ENCODE assay signal across 34 cellular contexts in genomic region chr3:68808563-68808962, GRCh38.
"Had no signal": no experiment of that assay in that cellular context is flagged by ENCODE, and none has a peak within 500 bp of the region (broad histone marks: within the 10 kb centered on the region; RNA-seq: fewer than 3 reads in every experiment).

No MANE protein-coding gene starts in this region.

- H3K27me3 ChIP-seq: MG63 had no signal

- H3K4me3 ChIP-seq: MG63 had no signal

- H3K9me3 ChIP-seq: MG63 had no signal

- H3K36me3 ChIP-seq: MG63 had no signal

- DNase-seq: Karpas-422, Kasumi-1, MG63, MM.1S, MV-4-11, NCI-H1048, NCI-H1092, NCI-H1092 treated with DMSO at 0.1 percent for 48 hours, NCI-H1105, NCI-H1105 treated with DMSO at 0.1 percent for 48 hours, NCI-H1417, NCI-H1417 treated with DMSO at 0.1 percent for 48 hours, NCI-H1436, NCI-H1436 treated with DMSO at 0.1 percent for 48 hours, NCI-H146, NCI-H1694, NCI-H1694 treated with DMSO at 0.1 percent for 48 hours, NCI-H187, NCI-H187 treated with DMSO at 0.1 percent for 48 hours, NCI-H1930, NCI-H2029, NCI-H2029 treated with DMSO at 0.1 percent for 48 hours, NCI-H2081, NCI-H2081 treated with DMSO at 0.1 percent for 48 hours, NCI-H2107, NCI-H2171, NCI-H2171 treated with DMSO at 0.1 percent for 48 hours, NCI-H2227 treated with DMSO at 0.1 percent for 48 hours, NCI-H226, NCI-H345, NCI-H446, NCI-H446 treated with DMSO at 0.1 percent for 48 hours, NCI-H510A, NCI-H510A treated with DMSO at 0.1 percent for 48 hours had no signal
